ENCODE assay signal across 9 cellular contexts in the genomic region with DNA sequence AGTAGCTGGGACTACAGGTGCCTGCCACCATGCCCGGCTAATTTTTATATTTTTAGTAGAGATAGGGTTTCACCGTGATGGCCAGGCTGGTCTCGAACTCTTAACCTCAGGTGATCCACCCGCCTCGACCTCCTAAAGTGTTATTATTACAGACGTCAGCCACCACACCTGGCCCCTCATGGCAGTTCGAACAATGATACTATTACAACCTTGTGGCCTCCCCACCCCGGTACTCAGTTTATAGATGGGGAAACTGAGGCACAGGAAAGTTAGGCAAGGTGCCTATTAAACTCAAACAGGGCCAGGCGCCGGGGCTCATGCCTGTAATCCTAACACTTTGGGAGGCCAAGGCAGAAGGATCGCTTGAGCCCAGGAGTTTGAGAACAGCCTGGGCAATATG. TPM values are rescaled to one million over a fixed set of nuclear protein-coding genes. Genes with fewer than 3 reads are reported as not detected.
A peak's percentile ranks its signal among the peaks of the same experiment; 100 is the strongest.
DNase-seq lines count a peak whose midpoint lies in the region; ATAC-seq and TF ChIP-seq lines count a peak whose summit lies in the region.
"Not testable (repeated sequence)": the region's sequence is repeated elsewhere in the genome, so short reads cannot be mapped to it uniquely, and the experiment has no call there.
"Had no signal": no experiment of that assay in that cellular context is flagged by ENCODE, and none has a peak within 500 bp of the region (broad histone marks: within the 10 kb centered on the region; RNA-seq: fewer than 3 reads in every experiment).

No MANE protein-coding gene starts in this region.

- intact Hi-C loops in esophagus muscularis mucosa (cut with DNase I); mucosa of descending colon (cut with DNase I, micrococcal nuclease): not testable (repeated sequence)

- not testable (repeated sequence) for H2AFZ ChIP-seq in trophoblast cell (ENCODE audit: insufficient read depth, low read length, poor library complexity)

- H4K8ac ChIP-seq in trophoblast cell (ENCODE audit: low read depth, low read length) = not testable (repeated sequence)

- H3K4me3 ChIP-seq in BLaER1; mucosa of descending colon; trophoblast cell (ENCODE audit: low read depth, low read length): not testable (repeated sequence)
- H3K4me3 ChIP-seq in esophagus muscularis mucosa (peak overlapping the region; percentile 84 to 100 (median 96)), thoracic aorta (peak overlapping the region; percentile 95)

- H3K4me2 ChIP-seq in BLaER1 = peak overlapping the region; percentile 100; the same call in 1 of the 2 replicates
- not testable (repeated sequence) for H3K4me2 ChIP-seq in trophoblast cell (ENCODE audit: low read length)

- TF ChIP-seq POLR2A in esophagus muscularis mucosa (IDR thresholded peaks at IDR 0.05; ENCODE audit: low read depth) = not testable (repeated sequence)

- peak overlapping the region; percentile 91 to 99 (median 96) for H3K4me3 Mint-ChIP-seq in IgD-negative memory B cell
- H3K4me3 Mint-ChIP-seq in activated CD4-positive, alpha-beta memory T cell treated with anti-CD3 and anti-CD28 coated beads, Interleukin-2, amount 10 ng/mL, durations not matched to agents 7 days and 5 days = peak overlapping the region; percentile 87
- peak overlapping the region; percentile 91 for H3K4me3 Mint-ChIP-seq in activated naive CD8-positive, alpha-beta T cell treated with anti-CD3 and anti-CD28 coated beads, Interleukin-2, amount 50 U/mL, for 24 hours

- not testable (repeated sequence) for H3K18ac ChIP-seq in trophoblast cell (ENCODE audit: low read length)

- not testable (repeated sequence) for H2AK5ac ChIP-seq in trophoblast cell (ENCODE audit: low read length)

- not testable (repeated sequence) for H2BK120ac ChIP-seq in trophoblast cell (ENCODE audit: insufficient read depth, low read length, poor library complexity)

- not testable (repeated sequence) for ATAC-seq in activated naive CD8-positive, alpha-beta T cell treated with anti-CD3 and anti-CD28 coated beads, Interleukin-2, amount 50 U/mL, for 24 hours; mucosa of descending colon; thoracic aorta (ENCODE audit: insufficient number of reproducible peaks, low FRiP score, low read depth)

- H2BK12ac ChIP-seq in trophoblast cell (ENCODE audit: low read length) = not testable (repeated sequence)

- not testable (repeated sequence) for H4K12ac ChIP-seq in trophoblast cell (ENCODE audit: low read depth, low read length)

- peaks cover 76% of the 10 kb centered on the region for H4K20me1 ChIP-seq in BLaER1

- H3K4ac ChIP-seq in trophoblast cell (ENCODE audit: low read depth, low read length) = peak overlapping the region; percentile 93

- H2BK5ac ChIP-seq in trophoblast cell (ENCODE audit: low read depth, low read length, poor library complexity) = not testable (repeated sequence)

- not testable (repeated sequence) for H3K27me3 ChIP-seq in BLaER1; esophagus muscularis mucosa; trophoblast cell (ENCODE audit: insufficient read depth, low read length); thoracic aorta (replicated peaks; ENCODE audit: insufficient read depth)

- H3K9me3 ChIP-seq in BLaER1; esophagus muscularis mucosa; mucosa of descending colon; trophoblast cell (ENCODE audit: insufficient read depth, low read depth, low read length); thoracic aorta: not testable (repeated sequence)

- not testable (repeated sequence) for H3K14ac ChIP-seq in trophoblast cell (ENCODE audit: low read length)

- peaks cover 49% of the 10 kb centered on the region for H3K79me2 ChIP-seq in trophoblast cell (ENCODE audit: control insufficient read depth, insufficient read depth, low read length, poor library complexity)

- H3K27ac ChIP-seq in BLaER1; trophoblast cell (ENCODE audit: low read depth, low read length): not testable (repeated sequence)
- H3K27ac ChIP-seq in esophagus muscularis mucosa (replicated peaks in 1 of 4) = peak overlapping the region; percentile 94 to 97 (median 96)
- peak overlapping the region; percentile 96 to 99 for H3K27ac ChIP-seq in thoracic aorta

- not testable (repeated sequence) for H4K91ac ChIP-seq in trophoblast cell (ENCODE audit: low read depth, low read length)

- H3K36me3 ChIP-seq in BLaER1; esophagus muscularis mucosa; mucosa of descending colon (ENCODE audit: low read depth); thoracic aorta: not testable (repeated sequence)
- peaks cover 23 to 28% of the 10 kb centered on the region in 2 experiments for H3K36me3 ChIP-seq in trophoblast cell (ENCODE audit: control insufficient read depth in 1 of 2, insufficient read depth in 2 of 2, low read length in 2 of 2)

- POLR2A ChIA-PET in activated CD4-positive, alpha-beta memory T cell treated with anti-CD3 and anti-CD28 coated beads, Interleukin-2, amount 10 ng/mL, durations not matched to agents 7 days and 5 days (lab: Charles Lee) = interaction anchor here (1.0 to 4.5 kb wide), 3 partner anchors 12 to 132 kb away, joined by 3 to 24 read pairs (median 4); a partner anchor contains a TSS

- WGBS in esophagus muscularis mucosa = 78% methylated on average over 11 of the region's 11 CpGs
- no CpG with 5 or more reads among the region's 11 CpGs for WGBS in trophoblast cell (ENCODE audit: extremely low coverage, insufficient coverage, insufficient read length)

- not testable (repeated sequence) for TF ChIP-seq EP300 in esophagus muscularis mucosa (IDR thresholded peaks at IDR 0.05)

- not testable (repeated sequence) for H3K27me3 Mint-ChIP-seq in IgD-negative memory B cell; activated CD4-positive, alpha-beta memory T cell treated with anti-CD3 and anti-CD28 coated beads, Interleukin-2, amount 10 ng/mL, durations not matched to agents 7 days and 5 days; activated naive CD8-positive, alpha-beta T cell treated with anti-CD3 and anti-CD28 coated beads, Interleukin-2, amount 50 U/mL, for 24 hours

- not testable (repeated sequence) for H3K36me3 Mint-ChIP-seq in IgD-negative memory B cell
- H3K36me3 Mint-ChIP-seq in activated CD4-positive, alpha-beta memory T cell treated with anti-CD3 and anti-CD28 coated beads, Interleukin-2, amount 10 ng/mL, durations not matched to agents 7 days and 5 days (ENCODE audit: low read depth) = peaks cover 51% of the 10 kb centered on the region
- H3K36me3 Mint-ChIP-seq in activated naive CD8-positive, alpha-beta T cell treated with anti-CD3 and anti-CD28 coated beads, Interleukin-2, amount 50 U/mL, for 24 hours (ENCODE audit: low read depth) = peaks cover 18% of the 10 kb centered on the region

- TF ChIP-seq CTCF in esophagus muscularis mucosa (IDR thresholded peaks at IDR 0.05); mucosa of descending colon (IDR thresholded peaks at IDR 0.05); thoracic aorta (IDR thresholded peaks at IDR 0.05): not testable (repeated sequence)

- H3K9me3 Mint-ChIP-seq in IgD-negative memory B cell; activated CD4-positive, alpha-beta memory T cell treated with anti-CD3 and anti-CD28 coated beads, Interleukin-2, amount 10 ng/mL, durations not matched to agents 7 days and 5 days; activated naive CD8-positive, alpha-beta T cell treated with anti-CD3 and anti-CD28 coated beads, Interleukin-2, amount 50 U/mL, for 24 hours: not testable (repeated sequence)

- peaks cover 30% of the 10 kb centered on the region for H3K79me1 ChIP-seq in trophoblast cell (ENCODE audit: low read length)

- DNase-seq in activated CD4-positive, alpha-beta memory T cell treated with anti-CD3 and anti-CD28 coated beads, Interleukin-2, amount 10 ng/mL, durations not matched to agents 7 days and 5 days; activated naive CD8-positive, alpha-beta T cell treated with anti-CD3 and anti-CD28 coated beads, Interleukin-2, amount 50 U/mL, for 24 hours; esophagus muscularis mucosa (ENCODE audit: extremely low spot score); trophoblast cell; thoracic aorta (ENCODE audit: low spot score): not testable (repeated sequence)
- peak in 2 of 3 donors; percentile 0 to 32 for DNase-seq in mucosa of descending colon

- H3K23ac ChIP-seq in trophoblast cell (ENCODE audit: low read length) = not testable (repeated sequence)

- not testable (repeated sequence) for H3K9ac ChIP-seq in BLaER1; trophoblast cell (ENCODE audit: low read length)

- H3K4me1 ChIP-seq in BLaER1 = peaks cover 76% of the 10 kb centered on the region
- H3K4me1 ChIP-seq in esophagus muscularis mucosa = peaks cover 44 to 78% (median 73%) of the 10 kb centered on the region in 4 donors
- H3K4me1 ChIP-seq in mucosa of descending colon (ENCODE audit: low read depth) = peaks cover 67% of the 10 kb centered on the region
- peaks cover 10 to 20% of the 10 kb centered on the region in 2 experiments for H3K4me1 ChIP-seq in trophoblast cell (ENCODE audit: control insufficient read depth in 1 of 2, insufficient read depth in 2 of 2, low read length in 2 of 2)
- H3K4me1 ChIP-seq in thoracic aorta (ENCODE audit: control insufficient read depth in 1 of 2, low read depth in 2 of 2) = peaks cover 24 to 65% of the 10 kb centered on the region in 2 donors

- CTCF ChIA-PET in activated CD4-positive, alpha-beta memory T cell treated with anti-CD3 and anti-CD28 coated beads, Interleukin-2, amount 10 ng/mL, durations not matched to agents 7 days and 5 days (lab: Charles Lee) = interaction anchor here (1.0 kb wide), 1 partner anchor 25 kb away, joined by 5 read pairs; no protein-coding TSS in a partner anchor

- peak overlapping the region; percentile 42 to 96 (median 87) for H3K27ac Mint-ChIP-seq in IgD-negative memory B cell
- H3K27ac Mint-ChIP-seq in activated CD4-positive, alpha-beta memory T cell treated with anti-CD3 and anti-CD28 coated beads, Interleukin-2, amount 10 ng/mL, durations not matched to agents 7 days and 5 days = peak overlapping the region; percentile 89
- H3K27ac Mint-ChIP-seq in activated naive CD8-positive, alpha-beta T cell treated with anti-CD3 and anti-CD28 coated beads, Interleukin-2, amount 50 U/mL, for 24 hours = peak overlapping the region; percentile 88

- H3K4me1 Mint-ChIP-seq in IgD-negative memory B cell = peaks cover 43 to 53% (median 46%) of the 10 kb centered on the region in 3 donors
- H3K4me1 Mint-ChIP-seq in activated CD4-positive, alpha-beta memory T cell treated with anti-CD3 and anti-CD28 coated beads, Interleukin-2, amount 10 ng/mL, durations not matched to agents 7 days and 5 days = peaks cover 67% of the 10 kb centered on the region
- peaks cover 75% of the 10 kb centered on the region for H3K4me1 Mint-ChIP-seq in activated naive CD8-positive, alpha-beta T cell treated with anti-CD3 and anti-CD28 coated beads, Interleukin-2, amount 50 U/mL, for 24 hours

RNA-seq across cellular contexts. Expression of a gene that starts 3.1 kb away (rescaled TPM):
- polyA plus RNA-seq in IgD-negative memory B cell = 111 TPM
- total RNA-seq in activated CD4-positive, alpha-beta memory T cell treated with anti-CD3 and anti-CD28 coated beads, Interleukin-2, amount 10 ng/mL, durations not matched to agents 7 days and 5 days = 100 to 1,000 TPM; 224 to 233 TPM
- total RNA-seq in esophagus muscularis mucosa (100 to 1,000 TPM; 172 to 321 (median 210) TPM), mucosa of descending colon (100 to 1,000 TPM; 190 to 252 (median 235) TPM), thoracic aorta (100 to 1,000 TPM; 208 to 287 TPM)
- 229 and 249 TPM in 2 replicates for polyA plus RNA-seq in trophoblast cell (2013)

RNA-seq across cellular contexts. Expression of a gene that starts 12.1 kb away (rescaled TPM):
- 4.0 TPM for polyA plus RNA-seq in IgD-negative memory B cell
- total RNA-seq in activated CD4-positive, alpha-beta memory T cell treated with anti-CD3 and anti-CD28 coated beads, Interleukin-2, amount 10 ng/mL, durations not matched to agents 7 days and 5 days = 1 to 10 TPM; 3.5 to 4.3 TPM
- total RNA-seq in esophagus muscularis mucosa = 1 to 10 TPM; 1.6 to 3.8 (median 3.0) TPM
- 1 to 10 TPM in 1 of 3 donors, under 1 TPM in 2; 0.43 to 1.3 (median 0.87) TPM for total RNA-seq in mucosa of descending colon
- 32.0 and 34.1 TPM in 2 replicates for polyA plus RNA-seq in trophoblast cell (2013)
- 1 to 10 TPM; 3.5 to 6.6 TPM for total RNA-seq in thoracic aorta
- total RNA-seq: lung microvascular endothelial cell had no signal

RNA-seq across cellular contexts. Expression of a gene that starts 13.5 kb away (rescaled TPM):
- polyA plus RNA-seq in IgD-negative memory B cell = 0.71 TPM
- 1 to 10 TPM; 3.0 to 5.5 TPM for total RNA-seq in activated CD4-positive, alpha-beta memory T cell treated with anti-CD3 and anti-CD28 coated beads, Interleukin-2, amount 10 ng/mL, durations not matched to agents 7 days and 5 days
- 10 to 100 TPM in 3 of 4 donors, 1 to 10 TPM in 1; 7.0 to 23.6 (median 17.2) TPM for total RNA-seq in esophagus muscularis mucosa
- total RNA-seq in mucosa of descending colon = 10 to 100 TPM in 1 of 3 donors, 1 to 10 TPM in 2; 3.1 to 18.2 (median 6.2) TPM
- 68.7 and 72.2 TPM in 2 replicates for polyA plus RNA-seq in trophoblast cell (2013)
- 10 to 100 TPM; 16.0 to 22.6 TPM for total RNA-seq in thoracic aorta

RNA-seq across cellular contexts. Expression of a gene that starts 42.6 kb away (rescaled TPM):
- polyA plus RNA-seq in IgD-negative memory B cell = 48.1 TPM
- total RNA-seq in activated CD4-positive, alpha-beta memory T cell treated with anti-CD3 and anti-CD28 coated beads, Interleukin-2, amount 10 ng/mL, durations not matched to agents 7 days and 5 days = 10 to 100 TPM; 15.3 to 16.1 TPM
- total RNA-seq in esophagus muscularis mucosa = 10 to 100 TPM in 2 of 4 donors, 1 to 10 TPM in 2; 2.2 to 25.2 (median 6.9) TPM
- 10 to 100 TPM in 1 of 3 donors, 1 to 10 TPM in 1, under 1 TPM in 1; 0.58 to 10.3 (median 1.6) TPM for total RNA-seq in mucosa of descending colon
- 37.2 and 40.1 TPM in 2 replicates for polyA plus RNA-seq in trophoblast cell (2013)
- total RNA-seq in thoracic aorta = 100 to 1,000 TPM; 126 to 587 TPM
